8 cellular contexts compared by ENCODE assay signal in genomic region chr10:82075605-82076004, GRCh38.
"Had no signal": no experiment of that assay in that cellular context is flagged by ENCODE, and none has a peak within 500 bp of the region (broad histone marks: within the 10 kb centered on the region; RNA-seq: fewer than 3 reads in every experiment).

No MANE protein-coding gene starts in this region.

- DNase-seq: GDM1, GF-D8 had no signal

- FAIRE-seq: G401.6, GM12878, GM12891, GM12892, GM18507, GM19239 had no signal

- H3K4me3 ChIP-seq: GM12878 had no signal

- ATAC-seq: GM12878 had no signal
